Comparison of ENCODE assay signal across 8 cellular contexts in genomic region chr3:50321146-50321843, GRCh38.
DNase-seq lines count a peak whose midpoint lies in the region; ATAC-seq lines count a peak whose summit lies in the region.

No MANE protein-coding gene starts in this region.

- peak; percentile 75 for ATAC-seq in GM18907 (IDR thresholded peaks at IDR 0.05; ENCODE audit: unreplicated experiment)
- ATAC-seq in HG03108 (IDR thresholded peaks at IDR 0.05; ENCODE audit: unreplicated experiment) = peak; percentile 66

- DNase-seq in AG08395 (ENCODE audit: low spot score) = peak; percentile 92
- DNase-seq in NCI-H345 (lab: John Stamatoyannopoulos, UW) = peak; percentile 77
- peak; percentile 85 for DNase-seq in activated CD4-positive, CD25-positive, alpha-beta regulatory T cell treated with anti-CD3 and anti-CD28 coated beads, Interleukin-2, amount 50 U/mL, for 72 hours
- DNase-seq in cerebellar cortex (ENCODE audit: low spot score) = peak; percentile 87
- peak; percentile 90 for DNase-seq in kidney tubule cell (ENCODE audit: low spot score)
- peak; percentile 71 to 80 for DNase-seq in stimulated activated CD4-positive, alpha-beta T cell treated with anti-CD3 and anti-CD28 coated beads, Interleukin-15, amount 100 ng/mL, for 48 hours (ENCODE audit: low read depth in 2 of 2)

Comparison
In these comparisons a context has a peak if more than half of its experiments do, and no peak if none do; other contexts are left out.
1. Peak in every context shown above with its lines: DNase-seq and ATAC-seq.